Comparison of ENCODE assay signal across 8 cellular contexts in genomic region chr18:13548944-13549878, GRCh38.
DNase-seq lines count a peak whose midpoint lies in the region; ATAC-seq and TF ChIP-seq lines count a peak whose summit lies in the region.

No MANE protein-coding gene starts in this region.

- peaks cover 7% of the 10 kb centered on the region for H3K4me1 Mint-ChIP-seq in activated T-cell treated with anti-CD3 and anti-CD28 coated beads, Interleukin-2, amount 50 U/mL, for 72 hours (ENCODE audit: low read depth)

- no peak for TF ChIP-seq CTCF in neutrophil (IDR thresholded peaks at IDR 0.05)

- no peaks in the 10 kb centered on the region for H3K9me3 ChIP-seq in neutrophil

- H3K27me3 ChIP-seq in neutrophil: peaks cover 15% of the 10 kb centered on the region

- H3K27ac ChIP-seq in neutrophil: peak overlapping the region; percentile 2

- H3K4me3 Mint-ChIP-seq in activated T-cell treated with anti-CD3 and anti-CD28 coated beads, Interleukin-2, amount 50 U/mL, for 72 hours: no peak overlapping the region

- H3K4me1 ChIP-seq in neutrophil (ENCODE audit: control insufficient read depth in 1 of 2, insufficient read depth in 1 of 2, low read depth in 1 of 2, low read length in 1 of 2): no peaks in the 10 kb centered on the region

- H3K27me3 Mint-ChIP-seq in activated T-cell treated with anti-CD3 and anti-CD28 coated beads, Interleukin-2, amount 50 U/mL, for 72 hours (ENCODE audit: low read depth): no peaks in the 10 kb centered on the region

- H3K27ac Mint-ChIP-seq in activated T-cell treated with anti-CD3 and anti-CD28 coated beads, Interleukin-2, amount 50 U/mL, for 72 hours: no peak overlapping the region

- no peak overlapping the region for H3K4me3 ChIP-seq in neutrophil (ENCODE audit: low read depth in 1 of 2, low read length in 1 of 2)

- DNase-seq in SIG-M5 (lab: John Stamatoyannopoulos, UW): peak; percentile 13
- DNase-seq in EL: no peak
- DNase-seq in KG1 (lab: John Stamatoyannopoulos, UW): no peak
- no peak for DNase-seq in activated T-cell treated with anti-CD3 and anti-CD28 coated beads, Interleukin-2, amount 50 U/mL, for 72 hours
- DNase-seq in ureter (ENCODE audit: low spot score): no peak

- peaks cover 1 to 6% of the 10 kb centered on the region in 2 donors for H3K36me3 Mint-ChIP-seq in activated T-cell treated with anti-CD3 and anti-CD28 coated beads, Interleukin-2, amount 50 U/mL, for 72 hours (ENCODE audit: insufficient read depth in 2 of 2)

- ATAC-seq in GM18517 (IDR thresholded peaks at IDR 0.05; ENCODE audit: unreplicated experiment) (peak; percentile 82), HG02840 (IDR thresholded peaks at IDR 0.05; ENCODE audit: low FRiP score, unreplicated experiment) (peak; percentile 71)
- ATAC-seq in activated T-cell treated with anti-CD3 and anti-CD28 coated beads, Interleukin-2, amount 50 U/mL, for 72 hours (replicated peaks in 1 of 2): no peak

- H3K36me3 ChIP-seq in neutrophil: no peaks in the 10 kb centered on the region

- peaks cover 0 to 2% of the 10 kb centered on the region in 2 donors for H3K9me3 Mint-ChIP-seq in activated T-cell treated with anti-CD3 and anti-CD28 coated beads, Interleukin-2, amount 50 U/mL, for 72 hours

Comparison
In these comparisons a context has a peak if more than half of its experiments do, and no peak if none do; other contexts are left out.
1. ATAC-seq: peak in GM18517 (single experiment) and HG02840 (single experiment); none in activated T-cell treated with anti-CD3 and anti-CD28 coated beads, Interleukin-2, amount 50 U/mL, for 72 hours (0 of 2).